In the genomic region with DNA sequence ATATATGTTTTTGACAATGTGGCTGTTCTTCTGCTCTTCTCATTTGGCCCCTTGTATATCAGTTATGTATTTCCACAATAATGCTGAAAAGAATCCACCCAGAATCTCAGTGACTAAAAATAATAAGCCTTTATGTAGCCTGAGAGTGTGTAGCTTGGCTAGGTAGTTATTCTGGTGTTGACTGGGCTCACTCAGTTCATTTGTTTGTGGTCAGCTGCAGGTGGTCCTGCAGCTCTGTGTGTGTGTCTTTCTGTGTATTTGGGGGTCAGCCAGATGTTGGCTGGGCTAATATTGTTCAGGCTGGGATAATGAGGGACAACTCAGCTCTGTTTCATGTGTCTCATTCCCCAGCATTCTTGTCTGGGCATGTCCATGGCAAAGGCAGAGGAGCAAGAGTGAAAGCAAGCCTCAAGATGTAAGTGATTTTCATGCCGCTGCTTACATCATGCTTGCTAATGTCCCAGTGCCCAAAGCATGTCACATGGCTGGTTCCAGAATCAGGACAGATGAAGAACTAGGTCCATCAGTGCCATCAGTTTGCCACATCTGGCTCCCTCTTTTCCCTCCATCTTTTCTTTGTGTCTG, we compare ENCODE assay signal across 2 cellular contexts.
TF ChIP-seq lines count a peak whose summit lies in the region.

No MANE protein-coding gene starts in this region.

TF ChIP-seq in GM23338, 12 proteins besides CTCF, POLR2A, EP300 and RAD21 (continued from another document and continues in another):
- TF ChIP-seq ETS1 (IDR thresholded peaks at IDR 0.05) (no peak), EZH2 (IDR thresholded peaks at IDR 0.05; ENCODE audit: low read depth, unreplicated experiment) (no peak), STAT1 (IDR thresholded peaks at IDR 0.05; ENCODE audit: unreplicated experiment) (no peak), POLR2AphosphoS5 (IDR thresholded peaks at IDR 0.05; ENCODE audit: low read depth) (no peak), NANOG (IDR thresholded peaks at IDR 0.05; ENCODE audit: borderline replicate concordance) (no peak), CREB1 (CRISPR knock-in tag; IDR thresholded peaks at IDR 0.05; ENCODE audit: low read depth) (no peak), EZH2phosphoT487 (IDR thresholded peaks at IDR 0.05; ENCODE audit: unreplicated experiment) (no peak), ZNF331 (CRISPR knock-in tag; IDR thresholded peaks at IDR 0.05; ENCODE audit: low read depth) (no peak)
- TF ChIP-seq, protein P1, sequence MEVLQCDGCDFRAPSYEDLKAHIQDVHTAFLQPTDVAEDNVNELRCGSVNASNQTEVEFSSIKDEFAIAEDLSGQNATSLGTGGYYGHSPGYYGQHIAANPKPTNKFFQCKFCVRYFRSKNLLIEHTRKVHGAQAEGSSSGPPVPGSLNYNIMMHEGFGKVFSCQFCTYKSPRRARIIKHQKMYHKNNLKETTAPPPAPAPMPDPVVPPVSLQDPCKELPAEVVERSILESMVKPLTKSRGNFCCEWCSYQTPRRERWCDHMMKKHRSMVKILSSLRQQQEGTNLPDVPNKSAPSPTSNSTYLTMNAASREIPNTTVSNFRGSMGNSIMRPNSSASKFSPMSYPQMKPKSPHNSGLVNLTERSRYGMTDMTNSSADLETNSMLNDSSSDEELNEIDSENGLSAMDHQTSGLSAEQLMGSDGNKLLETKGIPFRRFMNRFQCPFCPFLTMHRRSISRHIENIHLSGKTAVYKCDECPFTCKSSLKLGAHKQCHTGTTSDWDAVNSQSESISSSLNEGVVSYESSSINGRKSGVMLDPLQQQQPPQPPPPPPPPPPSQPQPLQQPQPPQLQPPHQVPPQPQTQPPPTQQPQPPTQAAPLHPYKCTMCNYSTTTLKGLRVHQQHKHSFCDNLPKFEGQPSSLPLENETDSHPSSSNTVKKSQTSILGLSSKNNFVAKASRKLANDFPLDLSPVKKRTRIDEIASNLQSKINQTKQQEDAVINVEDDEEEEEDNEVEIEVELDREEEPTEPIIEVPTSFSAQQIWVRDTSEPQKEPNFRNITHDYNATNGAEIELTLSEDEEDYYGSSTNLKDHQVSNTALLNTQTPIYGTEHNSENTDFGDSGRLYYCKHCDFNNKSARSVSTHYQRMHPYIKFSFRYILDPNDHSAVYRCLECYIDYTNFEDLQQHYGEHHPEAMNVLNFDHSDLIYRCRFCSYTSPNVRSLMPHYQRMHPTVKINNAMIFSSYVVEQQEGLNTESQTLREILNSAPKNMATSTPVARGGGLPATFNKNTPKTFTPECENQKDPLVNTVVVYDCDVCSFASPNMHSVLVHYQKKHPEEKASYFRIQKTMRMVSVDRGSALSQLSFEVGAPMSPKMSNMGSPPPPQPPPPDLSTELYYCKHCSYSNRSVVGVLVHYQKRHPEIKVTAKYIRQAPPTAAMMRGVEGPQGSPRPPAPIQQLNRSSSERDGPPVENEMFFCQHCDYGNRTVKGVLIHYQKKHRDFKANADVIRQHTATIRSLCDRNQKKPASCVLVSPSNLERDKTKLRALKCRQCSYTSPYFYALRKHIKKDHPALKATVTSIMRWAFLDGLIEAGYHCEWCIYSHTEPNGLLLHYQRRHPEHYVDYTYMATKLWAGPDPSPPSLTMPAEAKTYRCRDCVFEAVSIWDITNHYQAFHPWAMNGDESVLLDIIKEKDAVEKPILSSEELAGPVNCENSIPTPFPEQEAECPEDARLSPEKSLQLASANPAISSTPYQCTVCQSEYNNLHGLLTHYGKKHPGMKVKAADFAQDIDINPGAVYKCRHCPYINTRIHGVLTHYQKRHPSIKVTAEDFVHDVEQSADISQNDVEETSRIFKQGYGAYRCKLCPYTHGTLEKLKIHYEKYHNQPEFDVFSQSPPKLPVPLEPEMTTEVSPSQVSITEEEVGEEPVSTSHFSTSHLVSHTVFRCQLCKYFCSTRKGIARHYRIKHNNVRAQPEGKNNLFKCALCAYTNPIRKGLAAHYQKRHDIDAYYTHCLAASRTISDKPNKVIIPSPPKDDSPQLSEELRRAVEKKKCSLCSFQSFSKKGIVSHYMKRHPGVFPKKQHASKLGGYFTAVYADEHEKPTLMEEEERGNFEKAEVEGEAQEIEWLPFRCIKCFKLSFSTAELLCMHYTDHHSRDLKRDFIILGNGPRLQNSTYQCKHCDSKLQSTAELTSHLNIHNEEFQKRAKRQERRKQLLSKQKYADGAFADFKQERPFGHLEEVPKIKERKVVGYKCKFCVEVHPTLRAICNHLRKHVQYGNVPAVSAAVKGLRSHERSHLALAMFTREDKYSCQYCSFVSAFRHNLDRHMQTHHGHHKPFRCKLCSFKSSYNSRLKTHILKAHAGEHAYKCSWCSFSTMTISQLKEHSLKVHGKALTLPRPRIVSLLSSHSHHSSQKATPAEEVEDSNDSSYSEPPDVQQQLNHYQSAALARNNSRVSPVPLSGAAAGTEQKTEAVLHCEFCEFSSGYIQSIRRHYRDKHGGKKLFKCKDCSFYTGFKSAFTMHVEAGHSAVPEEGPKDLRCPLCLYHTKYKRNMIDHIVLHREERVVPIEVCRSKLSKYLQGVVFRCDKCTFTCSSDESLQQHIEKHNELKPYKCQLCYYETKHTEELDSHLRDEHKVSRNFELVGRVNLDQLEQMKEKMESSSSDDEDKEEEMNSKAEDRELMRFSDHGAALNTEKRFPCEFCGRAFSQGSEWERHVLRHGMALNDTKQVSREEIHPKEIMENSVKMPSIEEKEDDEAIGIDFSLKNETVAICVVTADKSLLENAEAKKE (CRISPR knock-in tag; IDR thresholded peaks at IDR 0.05): no peak

TF ChIP-seq in IMR-90, 13 proteins besides CTCF, POLR2A, EP300 and RAD21 (continued from another document):
- no peak for TF ChIP-seq ELK1 (IDR thresholded peaks at IDR 0.05; ENCODE audit: borderline replicate concordance, low read depth, low read length)
- no peak for TF ChIP-seq BHLHE40 (IDR thresholded peaks at IDR 0.05; ENCODE audit: low read depth, low read length)
- TF ChIP-seq MXI1 (IDR thresholded peaks at IDR 0.05; ENCODE audit: borderline replicate concordance, low read depth, low read length): no peak
- no peak for TF ChIP-seq USF2 (IDR thresholded peaks at IDR 0.05; ENCODE audit: low read depth, low read length)
- TF ChIP-seq MAFK (IDR thresholded peaks at IDR 0.05; ENCODE audit: low read depth, low read length): no peak
- no peak for TF ChIP-seq RCOR1 (IDR thresholded peaks at IDR 0.05; ENCODE audit: insufficient replicate concordance, low read length)
- no peak for TF ChIP-seq SMC3 (IDR thresholded peaks at IDR 0.05; ENCODE audit: low read depth, low read length)
